In genomic region chr20:59020938-59021551, GRCh38 we compare ENCODE assay signal across 14 cellular contexts. TPM values are rescaled to one million over a fixed set of nuclear protein-coding genes. Genes with fewer than 3 reads are reported as not detected.
DNase-seq lines count a peak whose midpoint lies in the region; ATAC-seq, FAIRE-seq and TF ChIP-seq lines count a peak whose summit lies in the region.
"Had no signal": no experiment of that assay in that cellular context is flagged by ENCODE, and none has a peak within 500 bp of the region (broad histone marks: within the 10 kb centered on the region; RNA-seq: fewer than 3 reads in every experiment).

No MANE protein-coding gene starts in this region.

- peaks cover 16% of the 10 kb centered on the region for H3K36me3 ChIP-seq in CD8-positive, alpha-beta memory T cell (ENCODE audit: insufficient read depth, low read length)
- peaks cover 19 to 26% of the 10 kb centered on the region in 2 experiments for H3K36me3 ChIP-seq in keratinocyte (ENCODE audit: control insufficient read depth in 2 of 2, extremely low read depth in 1 of 2, insufficient read depth in 2 of 2, low read length in 2 of 2)
- peaks cover 6 to 36% (median 8%) of the 10 kb centered on the region in 3 experiments for H3K36me3 ChIP-seq in naive thymus-derived CD4-positive, alpha-beta T cell (ENCODE audit: control insufficient read depth in 2 of 3, insufficient read depth in 3 of 3, low read length in 3 of 3)

- H3K36me3 Mint-ChIP-seq in CD8-positive, alpha-beta memory T cell: peaks cover 0 to 49% (median 18%) of the 10 kb centered on the region in 3 donors
- H3K36me3 Mint-ChIP-seq in stimulated activated naive B cell treated with anti-CD40 and anti-IgM and Interleukin-4, amounts not matched to agents 10 μg/mL and 1 μg/mL and 100 μg/mL, for 72 hours: peaks cover 34 to 48% of the 10 kb centered on the region in 2 donors
- peaks cover 7 to 26% (median 16%) of the 10 kb centered on the region in 5 donors for H3K36me3 Mint-ChIP-seq in naive thymus-derived CD4-positive, alpha-beta T cell
- H3K36me3 Mint-ChIP-seq: IgD-negative memory B cell had no signal

- dilution Hi-C loops in keratinocyte (cut with MboI; ENCODE audit: extremely low pct_ligation_motif_present, low sequenced_read_pairs): no loop called here

- no peaks in the 10 kb centered on the region for H3K27me3 ChIP-seq in CD8-positive, alpha-beta memory T cell (ENCODE audit: insufficient read depth, low read length, poor library complexity, severe bottlenecking)
- H3K27me3 ChIP-seq in keratinocyte (ENCODE audit: control insufficient read depth, extremely low read depth, insufficient read depth, low read length): no peaks in the 10 kb centered on the region
- no peaks in the 10 kb centered on the region for H3K27me3 ChIP-seq in naive thymus-derived CD4-positive, alpha-beta T cell (ENCODE audit: control insufficient read depth in 2 of 2, insufficient read depth in 2 of 2, low read length in 2 of 2)

- H3K4me1 ChIP-seq in CD8-positive, alpha-beta memory T cell (ENCODE audit: insufficient read depth, low read length): peaks cover 12% of the 10 kb centered on the region
- H3K4me1 ChIP-seq in keratinocyte (ENCODE audit: control insufficient read depth, extremely low read depth, insufficient read depth, low read length): peaks cover 25% of the 10 kb centered on the region
- peaks cover 0 to 12% of the 10 kb centered on the region in 2 donors for H3K4me1 ChIP-seq in naive thymus-derived CD4-positive, alpha-beta T cell (ENCODE audit: control insufficient read depth in 2 of 2, insufficient read depth in 2 of 2, low read length in 2 of 2)

- H3K79me2 ChIP-seq in keratinocyte (ENCODE audit: control insufficient read depth, insufficient read depth, low read length): peaks cover 13% of the 10 kb centered on the region

- H3K4me3 Mint-ChIP-seq in CD8-positive, alpha-beta memory T cell: no peak overlapping the region
- H3K4me3 Mint-ChIP-seq in stimulated activated naive B cell treated with anti-CD40 and anti-IgM and Interleukin-4, amounts not matched to agents 10 μg/mL and 1 μg/mL and 100 μg/mL, for 72 hours: no peak overlapping the region
- H3K4me3 Mint-ChIP-seq in naive thymus-derived CD4-positive, alpha-beta T cell: no peak overlapping the region
- H3K4me3 Mint-ChIP-seq: CD14-positive monocyte, WTC11 had no signal

- no peak overlapping the region for H3K9ac ChIP-seq in keratinocyte (ENCODE audit: control insufficient read depth, extremely low read depth, insufficient read depth, low read length)

- peak; percentile 90 for FAIRE-seq in keratinocyte (lab: Jason Lieb, UNC)

- POLR2A ChIA-PET in CD8-positive, alpha-beta memory T cell (lab: Charles Lee): no interaction called here
- POLR2A ChIA-PET in naive thymus-derived CD4-positive, alpha-beta T cell (lab: Charles Lee): interaction anchor here (3.4 kb wide), 1 partner anchor 11 kb away, joined by 18 read pairs; the partner anchor contains the start of gene ATP5F1E

- intact Hi-C loops in naive thymus-derived CD4-positive, alpha-beta T cell (cut with micrococcal nuclease): no loop called here

- no peak for TF ChIP-seq CTCF in keratinocyte (optimal IDR thresholded peaks at IDR 0.05 in 1 of 3, IDR thresholded peaks at IDR 0.05 in 1 of 3, conservative IDR thresholded peaks at IDR 0.05 in 1 of 3; ENCODE audit: extremely low read depth in 1 of 3, insufficient read depth in 2 of 3, low read length in 3 of 3)

- no peaks in the 10 kb centered on the region for H3K27me3 Mint-ChIP-seq in CD8-positive, alpha-beta memory T cell
- H3K27me3 Mint-ChIP-seq in stimulated activated naive B cell treated with anti-CD40 and anti-IgM and Interleukin-4, amounts not matched to agents 10 μg/mL and 1 μg/mL and 100 μg/mL, for 72 hours: no peaks in the 10 kb centered on the region
- H3K27me3 Mint-ChIP-seq in naive thymus-derived CD4-positive, alpha-beta T cell: no peaks in the 10 kb centered on the region
- H3K27me3 Mint-ChIP-seq: IgD-negative memory B cell had no signal

- H3K9me3 ChIP-seq in CD8-positive, alpha-beta memory T cell (ENCODE audit: low read length): no peaks in the 10 kb centered on the region
- H3K9me3 ChIP-seq in keratinocyte (ENCODE audit: control insufficient read depth, low read depth, low read length): no peaks in the 10 kb centered on the region
- H3K9me3 ChIP-seq in naive thymus-derived CD4-positive, alpha-beta T cell (ENCODE audit: control insufficient read depth in 2 of 3, low read length in 3 of 3): no peaks in the 10 kb centered on the region

- H3K4me1 Mint-ChIP-seq in CD8-positive, alpha-beta memory T cell: peaks cover 23 to 30% (median 27%) of the 10 kb centered on the region in 3 donors
- H3K4me1 Mint-ChIP-seq in stimulated activated naive B cell treated with anti-CD40 and anti-IgM and Interleukin-4, amounts not matched to agents 10 μg/mL and 1 μg/mL and 100 μg/mL, for 72 hours: peaks cover 31 to 48% of the 10 kb centered on the region in 2 donors
- H3K4me1 Mint-ChIP-seq in naive thymus-derived CD4-positive, alpha-beta T cell: peaks cover 24 to 36% (median 32%) of the 10 kb centered on the region in 7 donors

- H3K4me2 ChIP-seq in keratinocyte (ENCODE audit: control insufficient read depth, extremely low read depth, insufficient read depth, low read depth, low read length): peak overlapping the region; percentile 64

- no peak for DNase-seq in CD8-positive, alpha-beta memory T cell
- DNase-seq in HUDEP-2 (lab: John Stamatoyannopoulos, UW; ENCODE audit: unreplicated experiment in 76 of 76) (peak in 73 of 76 experiments; percentile 17 to 94 (median 73)), amniotic epithelial cell (ENCODE audit: low read depth) (peak; percentile 82), keratinocyte (ENCODE audit: low read depth, low spot score) (no peak)
- DNase-seq in stimulated activated naive B cell treated with anti-CD40 and anti-IgM and Interleukin-4, amounts not matched to agents 10 μg/mL and 1 μg/mL and 100 μg/mL, for 72 hours: no peak
- DNase-seq in naive thymus-derived CD4-positive, alpha-beta T cell: no peak
- DNase-seq: activated naive CD4-positive, alpha-beta T cell treated with anti-CD3 and anti-CD28 coated beads, Interleukin-2, amount 50 U/mL, for 16 hours; effector CD8-positive, alpha-beta T cell; NCI-H2029 treated with DMSO at 0.1 percent for 48 hours had no signal

- peak overlapping the region; percentile 49 for H2AFZ ChIP-seq in keratinocyte (ENCODE audit: control insufficient read depth, low read length)

- H3K27ac ChIP-seq in CD8-positive, alpha-beta memory T cell (ENCODE audit: low read depth, low read length): peak overlapping the region; percentile 66
- H3K27ac ChIP-seq in keratinocyte (ENCODE audit: control insufficient read depth, insufficient read depth, low read length): peak overlapping the region; percentile 37
- H3K27ac ChIP-seq in naive thymus-derived CD4-positive, alpha-beta T cell (ENCODE audit: low read depth, low read length): no peak overlapping the region

- H3K9me1 ChIP-seq in keratinocyte (ENCODE audit: control insufficient read depth, extremely low read depth, insufficient read depth, low read length): no peaks in the 10 kb centered on the region

- CTCF ChIA-PET in CD8-positive, alpha-beta memory T cell (lab: Charles Lee): no interaction called here
- CTCF ChIA-PET in naive thymus-derived CD4-positive, alpha-beta T cell (lab: Charles Lee): interaction anchor here (0.5 kb wide), 1 partner anchor 10 kb away, joined by 3 read pairs; no protein-coding TSS in a partner anchor

- H3K4me3 ChIP-seq in CD8-positive, alpha-beta memory T cell (ENCODE audit: low read length): no peak overlapping the region
- peak overlapping the region in 1 of 3 experiments; percentile 25 for H3K4me3 ChIP-seq in keratinocyte (ENCODE audit: control insufficient read depth in 2 of 3, extremely low read depth in 1 of 3, insufficient read depth in 2 of 3, low read depth in 1 of 3, low read length in 3 of 3)
- H3K4me3 ChIP-seq in naive thymus-derived CD4-positive, alpha-beta T cell (ENCODE audit: low read length): no peak overlapping the region

- no peak for ATAC-seq in stimulated activated naive B cell treated with anti-CD40 and anti-IgM and Interleukin-4, amounts not matched to agents 10 μg/mL and 1 μg/mL and 100 μg/mL, for 72 hours (replicated peaks)
- ATAC-seq in HG03159 (IDR thresholded peaks at IDR 0.05; ENCODE audit: unreplicated experiment) (no peak), HG02884 (IDR thresholded peaks at IDR 0.05; ENCODE audit: unreplicated experiment) (no peak)
- ATAC-seq in naive thymus-derived CD4-positive, alpha-beta T cell: no peak
- ATAC-seq: WTC11 had no signal

- H3K9me3 Mint-ChIP-seq in CD8-positive, alpha-beta memory T cell: no peaks in the 10 kb centered on the region
- H3K9me3 Mint-ChIP-seq in stimulated activated naive B cell treated with anti-CD40 and anti-IgM and Interleukin-4, amounts not matched to agents 10 μg/mL and 1 μg/mL and 100 μg/mL, for 72 hours: no peaks in the 10 kb centered on the region
- no peaks in the 10 kb centered on the region for H3K9me3 Mint-ChIP-seq in naive thymus-derived CD4-positive, alpha-beta T cell
- H3K9me3 Mint-ChIP-seq: CD14-positive monocyte, IgD-negative memory B cell, WTC11 had no signal

- no peaks in the 10 kb centered on the region for H4K20me1 ChIP-seq in keratinocyte (ENCODE audit: control insufficient read depth, extremely low read depth, insufficient read depth, low read length)

- peak overlapping the region in 2 of 8 donors; percentile 23 to 43 for H3K27ac Mint-ChIP-seq in CD8-positive, alpha-beta memory T cell
- H3K27ac Mint-ChIP-seq in stimulated activated naive B cell treated with anti-CD40 and anti-IgM and Interleukin-4, amounts not matched to agents 10 μg/mL and 1 μg/mL and 100 μg/mL, for 72 hours: no peak overlapping the region
- peak overlapping the region in 1 of 9 donors; percentile 67 for H3K27ac Mint-ChIP-seq in naive thymus-derived CD4-positive, alpha-beta T cell
- H3K27ac Mint-ChIP-seq: IgD-negative memory B cell, WTC11 had no signal

RNA-seq across cellular contexts. Expression of gene TUBB1, which starts 1.8 kb away (rescaled TPM):
- total RNA-seq in CD8-positive, alpha-beta memory T cell: not detected
- 0.10 TPM for polyA plus RNA-seq in CD8-positive, alpha-beta memory T cell
- polyA plus RNA-seq in keratinocyte: 0.03 TPM in 1 of 3 replicates, not detected in the others
- not detected for polyA plus RNA-seq in keratinocyte (2011; ENCODE audit: low read depth)
- polyA plus RNA-seq in keratinocyte (2011; cell fraction: cytosol; rRNA removed): not detected in 2 replicates
- 0.04 TPM in 1 of 2 replicates, not detected in the other for polyA plus RNA-seq in keratinocyte (2011; cell fraction: nucleus; rRNA removed)
- 0.02 and 0.08 TPM in 2 replicates for polyA plus RNA-seq in keratinocyte (2012; ENCODE audit: low replicate concordance)
- polyA minus RNA-seq in keratinocyte: not detected in 3 replicates
- polyA minus RNA-seq in keratinocyte (2011; cell fraction: cytosol; rRNA and poly(A)+ RNA removed): not detected
- not detected in 2 replicates for polyA minus RNA-seq in keratinocyte (2011; cell fraction: nucleus; rRNA and poly(A)+ RNA removed)
- total RNA-seq in naive thymus-derived CD4-positive, alpha-beta T cell: 1 to 10 TPM in 1 of 5 experiments, under 1 TPM in 1, not detected in 3; 0.98 to 9.5 TPM
- under 1 TPM; 0.14 to 0.22 TPM for polyA plus RNA-seq in naive thymus-derived CD4-positive, alpha-beta T cell
- total RNA-seq: WTC11 had no signal

RNA-seq across cellular contexts. Expression of gene ATP5F1E, which starts 11.1 kb away (rescaled TPM):
- total RNA-seq in CD8-positive, alpha-beta memory T cell: 100 to 1,000 TPM in 1 of 2 experiments, 10 to 100 TPM in 1; 98.1 to 102 TPM
- 95.0 TPM for polyA plus RNA-seq in CD8-positive, alpha-beta memory T cell
- polyA plus RNA-seq in keratinocyte: 48.3 to 100 TPM (median 99.7 TPM) in 3 replicates
- 103 TPM for polyA plus RNA-seq in keratinocyte (2011; ENCODE audit: low read depth)
- 59.0 and 59.8 TPM in 2 replicates for polyA plus RNA-seq in keratinocyte (2011; cell fraction: cytosol; rRNA removed)
- 9.8 and 16.4 TPM in 2 replicates for polyA plus RNA-seq in keratinocyte (2011; cell fraction: nucleus; rRNA removed)
- polyA plus RNA-seq in keratinocyte (2012; ENCODE audit: low replicate concordance): 71.0 and 118 TPM in 2 replicates
- polyA minus RNA-seq in keratinocyte: 5.2 to 8.3 TPM (median 6.4 TPM) in 3 replicates
- polyA minus RNA-seq in keratinocyte (2011; cell fraction: cytosol; rRNA and poly(A)+ RNA removed): 37.8 TPM
- polyA minus RNA-seq in keratinocyte (2011; cell fraction: nucleus; rRNA and poly(A)+ RNA removed): 3.3 and 3.9 TPM in 2 replicates
- 10 to 100 TPM; 57.0 to 81.7 (median 67.4) TPM for total RNA-seq in naive thymus-derived CD4-positive, alpha-beta T cell
- polyA plus RNA-seq in naive thymus-derived CD4-positive, alpha-beta T cell: 10 to 100 TPM; 31.4 to 75.7 TPM

RNA-seq across cellular contexts. Expression of gene CTSZ, which starts 14.0 kb away (rescaled TPM):
- 10 to 100 TPM; 35.3 to 36.0 TPM for total RNA-seq in CD8-positive, alpha-beta memory T cell
- polyA plus RNA-seq in CD8-positive, alpha-beta memory T cell: 1.5 TPM
- 102 to 171 TPM (median 138 TPM) in 3 replicates for polyA plus RNA-seq in keratinocyte
- 63.5 TPM for polyA plus RNA-seq in keratinocyte (2011; ENCODE audit: low read depth)
- 76.8 and 119 TPM in 2 replicates for polyA plus RNA-seq in keratinocyte (2011; cell fraction: cytosol; rRNA removed)
- polyA plus RNA-seq in keratinocyte (2011; cell fraction: nucleus; rRNA removed): 133 and 140 TPM in 2 replicates
- polyA plus RNA-seq in keratinocyte (2012; ENCODE audit: low replicate concordance): 25.5 and 178 TPM in 2 replicates
- polyA minus RNA-seq in keratinocyte: 74.1 to 149 TPM (median 79.1 TPM) in 3 replicates
- polyA minus RNA-seq in keratinocyte (2011; cell fraction: cytosol; rRNA and poly(A)+ RNA removed): 105 TPM
- 54.2 and 59.5 TPM in 2 replicates for polyA minus RNA-seq in keratinocyte (2011; cell fraction: nucleus; rRNA and poly(A)+ RNA removed)
- 100 to 1,000 TPM in 1 of 5 experiments, 10 to 100 TPM in 4; 29.5 to 165 (median 34.1) TPM for total RNA-seq in naive thymus-derived CD4-positive, alpha-beta T cell
- polyA plus RNA-seq in naive thymus-derived CD4-positive, alpha-beta T cell: 1 to 10 TPM; 1.0 to 3.0 TPM

RNA-seq across cellular contexts. Expression of gene PRELID3B, which starts 21.5 kb away (rescaled TPM):
- total RNA-seq in CD8-positive, alpha-beta memory T cell: 100 to 1,000 TPM; 127 to 141 TPM
- polyA plus RNA-seq in CD8-positive, alpha-beta memory T cell: 33.8 TPM
- 70.7 to 86.9 TPM (median 75.3 TPM) in 3 replicates for polyA plus RNA-seq in keratinocyte
- polyA plus RNA-seq in keratinocyte (2011; ENCODE audit: low read depth): 211 TPM
- polyA plus RNA-seq in keratinocyte (2011; cell fraction: cytosol; rRNA removed): 66.1 and 129 TPM in 2 replicates
- polyA plus RNA-seq in keratinocyte (2011; cell fraction: nucleus; rRNA removed): 26.8 and 42.0 TPM in 2 replicates
- polyA plus RNA-seq in keratinocyte (2012; ENCODE audit: low replicate concordance): 79.1 and 112 TPM in 2 replicates
- 90.1 to 126 TPM (median 96.3 TPM) in 3 replicates for polyA minus RNA-seq in keratinocyte
- 106 TPM for polyA minus RNA-seq in keratinocyte (2011; cell fraction: cytosol; rRNA and poly(A)+ RNA removed)
- polyA minus RNA-seq in keratinocyte (2011; cell fraction: nucleus; rRNA and poly(A)+ RNA removed): 26.6 and 32.0 TPM in 2 replicates
- 10 to 100 TPM; 37.1 to 70.4 (median 44.0) TPM for total RNA-seq in naive thymus-derived CD4-positive, alpha-beta T cell
- 10 to 100 TPM; 17.6 to 27.4 TPM for polyA plus RNA-seq in naive thymus-derived CD4-positive, alpha-beta T cell

RNA-seq across cellular contexts. Expression of gene NELFCD, which starts 40.0 kb away (rescaled TPM):
- total RNA-seq in CD8-positive, alpha-beta memory T cell: 100 to 1,000 TPM; 101 to 108 TPM
- polyA plus RNA-seq in CD8-positive, alpha-beta memory T cell: 78.1 TPM
- polyA plus RNA-seq in keratinocyte: 59.7 to 105 TPM (median 68.5 TPM) in 3 replicates
- 93.9 TPM for polyA plus RNA-seq in keratinocyte (2011; ENCODE audit: low read depth)
- polyA plus RNA-seq in keratinocyte (2011; cell fraction: cytosol; rRNA removed): 83.6 and 87.1 TPM in 2 replicates
- 98.2 and 131 TPM in 2 replicates for polyA plus RNA-seq in keratinocyte (2011; cell fraction: nucleus; rRNA removed)
- 48.8 and 62.0 TPM in 2 replicates for polyA plus RNA-seq in keratinocyte (2012; ENCODE audit: low replicate concordance)
- 53.2 to 86.3 TPM (median 75.3 TPM) in 3 replicates for polyA minus RNA-seq in keratinocyte
- polyA minus RNA-seq in keratinocyte (2011; cell fraction: cytosol; rRNA and poly(A)+ RNA removed): 29.9 TPM
- 20.0 and 32.0 TPM in 2 replicates for polyA minus RNA-seq in keratinocyte (2011; cell fraction: nucleus; rRNA and poly(A)+ RNA removed)
- 10 to 100 TPM; 84.5 to 96.1 (median 90.8) TPM for total RNA-seq in naive thymus-derived CD4-positive, alpha-beta T cell
- 10 to 100 TPM; 65.0 to 81.6 TPM for polyA plus RNA-seq in naive thymus-derived CD4-positive, alpha-beta T cell

Comparison
In these comparisons a context has a peak if more than half of its experiments do, and no peak if none do; other contexts are left out.
1. DNase-seq: peak in HUDEP-2 (73 of 76) and amniotic epithelial cell (single experiment); none in CD8-positive, alpha-beta memory T cell (0 of 5), keratinocyte (single experiment), stimulated activated naive B cell treated with anti-CD40 and anti-IgM and Interleukin-4, amounts not matched to agents 10 μg/mL and 1 μg/mL and 100 μg/mL, for 72 hours (single experiment) and naive thymus-derived CD4-positive, alpha-beta T cell (0 of 9).
2. RNA of gene CTSZ, which starts 14.0 kb away (polyA plus RNA-seq): 25.5 to 178 TPM in keratinocyte; 1.0 to 3.0 TPM in naive thymus-derived CD4-positive, alpha-beta T cell and 1.5 TPM in CD8-positive, alpha-beta memory T cell (single experiment); every median in the first group is over 4 times any median in the second.